In the genomic region with DNA sequence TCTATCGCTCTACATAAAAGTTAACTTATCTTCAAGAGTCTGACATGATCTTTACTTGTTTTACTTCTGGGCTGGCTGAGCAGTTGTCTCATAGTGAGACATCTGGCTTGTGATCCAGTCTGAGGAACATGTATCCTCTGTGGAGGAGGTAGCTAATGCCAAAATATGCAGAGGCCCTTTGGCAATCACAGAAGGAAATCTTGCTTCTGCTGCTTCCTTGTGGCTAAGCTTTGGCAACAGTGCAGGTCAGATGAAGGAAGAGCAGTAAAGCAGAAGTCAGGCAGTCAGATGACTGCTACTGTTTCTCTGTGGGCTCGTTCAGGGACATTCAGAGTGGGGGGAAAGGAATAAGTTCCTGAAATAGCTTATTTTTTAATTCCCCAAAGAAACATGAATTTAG, we compare ENCODE assay signal across 10 cellular contexts. TPM values are rescaled to one million over a fixed set of nuclear protein-coding genes. Genes with fewer than 3 reads are reported as not detected.
DNase-seq lines count a peak whose midpoint lies in the region; ATAC-seq, FAIRE-seq and TF ChIP-seq lines count a peak whose summit lies in the region.
"Had no signal": no experiment of that assay in that cellular context is flagged by ENCODE, and none has a peak within 500 bp of the region (broad histone marks: within the 10 kb centered on the region; RNA-seq: fewer than 3 reads in every experiment).

No MANE protein-coding gene starts in this region.

- H3K4me1 ChIP-seq in pancreas, result no peaks in the 10 kb centered on the region
- H3K4me1 ChIP-seq in CD8-positive, alpha-beta memory T cell (ENCODE audit: insufficient read depth, low read length), result peaks cover 11% of the 10 kb centered on the region

- no peaks in the 10 kb centered on the region for H3K9me3 ChIP-seq in pancreas
- no peaks in the 10 kb centered on the region for H3K9me3 ChIP-seq in CD8-positive, alpha-beta memory T cell (ENCODE audit: low read length)

- DNase-seq in CD14-positive monocyte (ENCODE audit: low spot score) (peak; percentile 72), NOMO-1 treated with DMSO at 0.1 percent for 48 hours (lab: John Stamatoyannopoulos, UW; ENCODE audit: unreplicated experiment) (peak; percentile 91), pancreas (peak in 1 of 6 donors; percentile 34), ecto neural progenitor cell (ENCODE audit: low spot score) (no peak)
- no peak for DNase-seq in activated T-cell treated with anti-CD3 and anti-CD28 coated beads, Interleukin-2, amount 50 U/mL, for 72 hours
- no peak for DNase-seq in stimulated activated CD4-positive, alpha-beta T cell treated with anti-CD3 and anti-CD28 coated beads, Interleukin-4, amount 100 ng/mL, for 24 hours
- no peak for DNase-seq in CD8-positive, alpha-beta memory T cell
- DNase-seq: activated CD4-positive, alpha-beta T cell treated with anti-CD3 and anti-CD28 coated beads, Interleukin-2, amount 50 U/mL, for 48 hours had no signal

- no peaks in the 10 kb centered on the region for H3K36me3 ChIP-seq in pancreas
- no peaks in the 10 kb centered on the region for H3K36me3 ChIP-seq in CD8-positive, alpha-beta memory T cell (ENCODE audit: insufficient read depth, low read length)

- no peaks in the 10 kb centered on the region for H3K9me3 Mint-ChIP-seq in CD14-positive monocyte
- H3K9me3 Mint-ChIP-seq in activated T-cell treated with anti-CD3 and anti-CD28 coated beads, Interleukin-2, amount 50 U/mL, for 72 hours, result peaks cover 0 to 2% of the 10 kb centered on the region in 2 donors
- no peaks in the 10 kb centered on the region for H3K9me3 Mint-ChIP-seq in CD8-positive, alpha-beta memory T cell

- intact Hi-C loops in CD14-positive monocyte (cut with micrococcal nuclease) (no loop called here), pancreas (cut with DNase I) (no loop called here)

- POLR2A ChIA-PET in CD8-positive, alpha-beta memory T cell (lab: Charles Lee), result interaction anchor here (1.4 kb wide), 1 partner anchor 105 kb away, joined by 3 read pairs; the partner anchor contains the start of gene MRPL53

- CTCF ChIA-PET in CD8-positive, alpha-beta memory T cell (lab: Charles Lee), result interaction anchor here (1.2 to 1.4 kb wide), 3 partner anchors 9 to 185 kb away, joined by 3 to 4 read pairs (median 3); no protein-coding TSS in a partner anchor

- peak overlapping the region in 1 of 2 donors; percentile 52 for H3K4me3 Mint-ChIP-seq in CD14-positive monocyte
- H3K4me3 Mint-ChIP-seq in activated T-cell treated with anti-CD3 and anti-CD28 coated beads, Interleukin-2, amount 50 U/mL, for 72 hours, result no peak overlapping the region
- H3K4me3 Mint-ChIP-seq in CD8-positive, alpha-beta memory T cell, result no peak overlapping the region
- H3K4me3 Mint-ChIP-seq: natural killer cell treated with Interleukin-12 subunit alpha and Interleukin-12 subunit beta and Interleukin-15 and Interleukin-18, amount 100 ng/mL, for 72 hours had no signal

- TF ChIP-seq CTCF in CD14-positive monocyte (IDR thresholded peaks at IDR 0.05), result no peak
- TF ChIP-seq CTCF in pancreas (IDR thresholded peaks at IDR 0.05), result no peak

- H3K4me1 Mint-ChIP-seq in CD14-positive monocyte, result peaks cover 67% of the 10 kb centered on the region
- peaks cover 37% of the 10 kb centered on the region for H3K4me1 Mint-ChIP-seq in activated T-cell treated with anti-CD3 and anti-CD28 coated beads, Interleukin-2, amount 50 U/mL, for 72 hours (ENCODE audit: low read depth)
- H3K4me1 Mint-ChIP-seq in CD8-positive, alpha-beta memory T cell, result peaks cover 14 to 15% (median 15%) of the 10 kb centered on the region in 3 donors

- no peaks in the 10 kb centered on the region for H3K27me3 ChIP-seq in pancreas
- H3K27me3 ChIP-seq in CD8-positive, alpha-beta memory T cell (ENCODE audit: insufficient read depth, low read length, poor library complexity, severe bottlenecking), result no peaks in the 10 kb centered on the region

- ATAC-seq in esophagus mucosa (peak; percentile 47), pancreas (peak in 3 of 4 donors; percentile 62 to 86 (median 78))
- no peak for ATAC-seq in activated T-cell treated with anti-CD3 and anti-CD28 coated beads, Interleukin-2, amount 50 U/mL, for 72 hours (replicated peaks in 1 of 2)

- no peak overlapping the region for H3K4me3 ChIP-seq in pancreas
- H3K4me3 ChIP-seq in CD8-positive, alpha-beta memory T cell (ENCODE audit: low read length), result no peak overlapping the region

- WGBS in pancreas, 2 donors, result 51 to 65% methylated on average over 2 of the region's 2 CpGs

- no peaks in the 10 kb centered on the region for H3K36me3 Mint-ChIP-seq in CD14-positive monocyte
- no peaks in the 10 kb centered on the region for H3K36me3 Mint-ChIP-seq in activated T-cell treated with anti-CD3 and anti-CD28 coated beads, Interleukin-2, amount 50 U/mL, for 72 hours (ENCODE audit: insufficient read depth in 2 of 2)
- peaks cover 0 to 4% (median 0%) of the 10 kb centered on the region in 3 donors for H3K36me3 Mint-ChIP-seq in CD8-positive, alpha-beta memory T cell
- H3K36me3 Mint-ChIP-seq: natural killer cell treated with Interleukin-12 subunit alpha and Interleukin-12 subunit beta and Interleukin-15 and Interleukin-18, amount 100 ng/mL, for 72 hours had no signal

- peak overlapping the region in 1 of 4 donors; percentile 46 for H3K27ac ChIP-seq in pancreas
- no peak overlapping the region for H3K27ac ChIP-seq in CD8-positive, alpha-beta memory T cell (ENCODE audit: low read depth, low read length)

- H3K27me3 Mint-ChIP-seq in CD14-positive monocyte (ENCODE audit: low read depth in 3 of 3), result peaks cover 0 to 3% (median 0%) of the 10 kb centered on the region in 3 donors
- H3K27me3 Mint-ChIP-seq in activated T-cell treated with anti-CD3 and anti-CD28 coated beads, Interleukin-2, amount 50 U/mL, for 72 hours (ENCODE audit: low read depth), result no peaks in the 10 kb centered on the region
- H3K27me3 Mint-ChIP-seq in CD8-positive, alpha-beta memory T cell, result peaks cover 0 to 6% of the 10 kb centered on the region in 2 donors

- FAIRE-seq in pancreas (lab: Jason Lieb, UNC), result no peak

- H3K27ac Mint-ChIP-seq in CD14-positive monocyte, result peak overlapping the region; percentile 86 to 96 (median 91)
- H3K27ac Mint-ChIP-seq in activated T-cell treated with anti-CD3 and anti-CD28 coated beads, Interleukin-2, amount 50 U/mL, for 72 hours, result no peak overlapping the region
- H3K27ac Mint-ChIP-seq in CD8-positive, alpha-beta memory T cell, result peak overlapping the region in 1 of 8 donors; percentile 23

RNA-seq across cellular contexts. Expression of gene DOK1, which starts 22.3 kb away (rescaled TPM):
- polyA plus RNA-seq in CD14-positive monocyte (10 to 100 TPM; 49.3 to 53.6 TPM), pancreas (1 to 10 TPM; 7.1 to 8.5 TPM)
- total RNA-seq in esophagus mucosa (0.56 TPM), pancreas (10 to 100 TPM in 1 of 6 donors, 1 to 10 TPM in 5; 5.7 to 14.0 (median 7.4) TPM)
- total RNA-seq in activated T-cell treated with anti-CD3 and anti-CD28 coated beads, Interleukin-2, amount 50 U/mL, for 72 hours, result 10 to 100 TPM; 20.6 to 25.6 TPM
- 10 to 100 TPM; 24.4 to 25.2 TPM for total RNA-seq in CD8-positive, alpha-beta memory T cell
- polyA plus RNA-seq in CD8-positive, alpha-beta memory T cell, result 24.0 TPM

RNA-seq across cellular contexts. Expression of gene LOXL3, which starts 23.1 kb away (rescaled TPM):
- 10 to 100 TPM; 18.2 to 18.5 TPM for polyA plus RNA-seq in CD14-positive monocyte
- 0.52 TPM for total RNA-seq in esophagus mucosa
- 1 to 10 TPM in 4 of 6 donors, under 1 TPM in 2; 0.35 to 7.5 (median 1.2) TPM for total RNA-seq in pancreas
- polyA plus RNA-seq in pancreas, result 1 to 10 TPM; 2.0 TPM
- total RNA-seq in activated T-cell treated with anti-CD3 and anti-CD28 coated beads, Interleukin-2, amount 50 U/mL, for 72 hours, result 1 to 10 TPM; 3.1 to 3.6 TPM
- total RNA-seq in CD8-positive, alpha-beta memory T cell, result 1 to 10 TPM in 1 of 2 experiments, under 1 TPM in 1; 0.77 to 1.2 TPM
- 0.08 TPM for polyA plus RNA-seq in CD8-positive, alpha-beta memory T cell

RNA-seq across cellular contexts. Expression of gene HTRA2, which starts 47.1 kb away (rescaled TPM):
- polyA plus RNA-seq in CD14-positive monocyte (10 to 100 TPM; 11.3 to 15.0 TPM), pancreas (10 to 100 TPM; 16.9 to 24.3 TPM)
- total RNA-seq in esophagus mucosa (17.9 TPM), pancreas (10 to 100 TPM in 4 of 6 donors, 1 to 10 TPM in 2; 8.5 to 17.6 (median 10.8) TPM)
- total RNA-seq in activated T-cell treated with anti-CD3 and anti-CD28 coated beads, Interleukin-2, amount 50 U/mL, for 72 hours, result 10 to 100 TPM; 74.3 to 84.9 TPM
- 10 to 100 TPM; 81.0 to 82.1 TPM for total RNA-seq in CD8-positive, alpha-beta memory T cell
- polyA plus RNA-seq in CD8-positive, alpha-beta memory T cell, result 26.0 TPM

RNA-seq across cellular contexts. Expression of gene AUP1, which starts 47.3 kb away (rescaled TPM):
- polyA plus RNA-seq in CD14-positive monocyte (100 to 1,000 TPM; 130 to 149 TPM), pancreas (100 to 1,000 TPM; 246 to 258 TPM)
- total RNA-seq in esophagus mucosa (74.2 TPM), pancreas (10 to 100 TPM; 62.1 to 91.0 (median 67.9) TPM)
- 100 to 1,000 TPM; 128 to 136 TPM for total RNA-seq in activated T-cell treated with anti-CD3 and anti-CD28 coated beads, Interleukin-2, amount 50 U/mL, for 72 hours
- 100 to 1,000 TPM; 219 to 225 TPM for total RNA-seq in CD8-positive, alpha-beta memory T cell
- 95.8 TPM for polyA plus RNA-seq in CD8-positive, alpha-beta memory T cell

RNA-seq across cellular contexts. Expression of gene DQX1, which starts 50.8 kb away (rescaled TPM):
- polyA plus RNA-seq in CD14-positive monocyte (not detected), pancreas (under 1 TPM; 0.07 to 0.15 TPM)
- total RNA-seq in esophagus mucosa (5.6 TPM), pancreas (under 1 TPM in 1 of 6 donors, not detected in 5; 0.16 TPM)
- total RNA-seq in activated T-cell treated with anti-CD3 and anti-CD28 coated beads, Interleukin-2, amount 50 U/mL, for 72 hours, result 1 to 10 TPM; 1.5 to 1.9 TPM
- under 1 TPM; 0.51 to 0.83 TPM for total RNA-seq in CD8-positive, alpha-beta memory T cell
- not detected for polyA plus RNA-seq in CD8-positive, alpha-beta memory T cell

Comparison
In these comparisons a context has a peak if more than half of its experiments do, and no peak if none do; other contexts are left out.
1. DNase-seq: peak in CD14-positive monocyte (single experiment) and NOMO-1 treated with DMSO at 0.1 percent for 48 hours (single experiment); none in activated T-cell treated with anti-CD3 and anti-CD28 coated beads, Interleukin-2, amount 50 U/mL, for 72 hours (0 of 2), stimulated activated CD4-positive, alpha-beta T cell treated with anti-CD3 and anti-CD28 coated beads, Interleukin-4, amount 100 ng/mL, for 24 hours (single experiment), CD8-positive, alpha-beta memory T cell (0 of 5) and ecto neural progenitor cell (single experiment).
2. ATAC-seq: peak in esophagus mucosa (single experiment) and pancreas (3 of 4); none in activated T-cell treated with anti-CD3 and anti-CD28 coated beads, Interleukin-2, amount 50 U/mL, for 72 hours (0 of 2).